In the genomic region with DNA sequence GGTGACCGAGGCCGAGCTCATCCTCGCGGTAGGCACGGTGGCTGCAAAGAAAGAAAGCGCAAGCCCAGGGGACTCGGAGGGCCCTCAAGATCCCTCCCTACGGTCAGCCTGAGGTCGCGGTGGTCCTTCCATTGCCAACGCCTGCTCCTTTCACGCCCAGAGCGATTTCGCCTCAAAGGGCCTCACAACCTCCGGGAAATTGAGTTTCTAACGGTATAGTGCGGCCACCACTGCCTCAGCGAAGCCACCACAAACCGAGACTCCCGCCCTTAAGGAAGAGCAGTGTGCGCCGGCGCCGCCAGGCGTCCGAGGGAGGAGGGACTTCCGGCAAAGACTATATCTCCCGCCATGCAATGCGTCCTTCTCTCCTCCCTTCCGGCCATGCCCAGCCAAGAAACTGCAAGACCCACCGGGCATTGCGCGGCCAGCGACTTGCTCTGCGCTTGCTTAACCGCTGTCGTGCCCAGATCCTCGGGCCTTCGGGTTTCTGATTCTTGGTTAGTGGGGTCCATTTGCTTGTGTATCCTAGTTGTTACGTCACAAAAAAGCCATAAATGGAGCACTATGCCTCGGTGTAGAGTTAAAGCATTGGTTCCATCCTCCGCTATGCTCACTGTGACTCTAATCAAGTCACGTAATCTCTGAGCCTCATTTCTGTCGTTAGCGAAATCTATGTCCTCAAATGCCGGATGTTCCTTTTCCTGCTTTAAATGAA, we compare ENCODE assay signal across 8 cellular contexts. TPM values are rescaled to one million over a fixed set of nuclear protein-coding genes. Genes with fewer than 3 reads are reported as not detected.
DNase-seq lines count a peak whose midpoint lies in the region; TF ChIP-seq lines count a peak whose summit lies in the region.

A gene with protein sequence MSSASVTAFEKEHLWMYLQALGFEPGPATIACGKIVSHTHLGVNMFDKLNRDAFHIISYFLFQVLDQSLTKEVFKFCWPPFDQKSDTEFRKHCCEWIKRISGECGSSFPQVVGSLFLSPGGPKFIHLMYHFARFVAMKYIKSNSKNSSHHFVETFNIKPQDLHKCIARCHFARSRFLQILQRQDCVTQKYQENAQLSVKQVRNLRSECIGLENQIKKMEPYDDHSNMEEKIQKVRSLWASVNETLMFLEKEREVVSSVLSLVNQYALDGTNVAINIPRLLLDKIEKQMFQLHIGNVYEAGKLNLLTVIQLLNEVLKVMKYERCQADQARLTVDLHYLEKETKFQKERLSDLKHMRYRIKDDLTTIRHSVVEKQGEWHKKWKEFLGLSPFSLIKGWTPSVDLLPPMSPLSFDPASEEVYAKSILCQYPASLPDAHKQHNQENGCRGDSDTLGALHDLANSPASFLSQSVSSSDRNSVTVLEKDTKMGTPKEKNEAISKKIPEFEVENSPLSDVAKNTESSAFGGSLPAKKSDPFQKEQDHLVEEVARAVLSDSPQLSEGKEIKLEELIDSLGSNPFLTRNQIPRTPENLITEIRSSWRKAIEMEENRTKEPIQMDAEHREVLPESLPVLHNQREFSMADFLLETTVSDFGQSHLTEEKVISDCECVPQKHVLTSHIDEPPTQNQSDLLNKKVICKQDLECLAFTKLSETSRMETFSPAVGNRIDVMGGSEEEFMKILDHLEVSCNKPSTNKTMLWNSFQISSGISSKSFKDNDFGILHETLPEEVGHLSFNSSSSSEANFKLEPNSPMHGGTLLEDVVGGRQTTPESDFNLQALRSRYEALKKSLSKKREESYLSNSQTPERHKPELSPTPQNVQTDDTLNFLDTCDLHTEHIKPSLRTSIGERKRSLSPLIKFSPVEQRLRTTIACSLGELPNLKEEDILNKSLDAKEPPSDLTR (minus strand): TSS at position 274 of the 715 bp plus-strand sequence. CDS start 253 bp downstream, at position 21.

- peak within 1 kb of the TSS; percentile 49 for H2AFZ ChIP-seq in neuron (ENCODE audit: low read depth, low read length)

- peaks cover 4% of the 10 kb centered on the region for H3K4me1 ChIP-seq in neuron (ENCODE audit: insufficient read depth, low read length)
- peaks cover 0 to 20% (median 14%) of the 10 kb centered on the region in 5 donors for H3K4me1 ChIP-seq in subcutaneous abdominal adipose tissue (ENCODE audit: control insufficient read depth in 5 of 5, insufficient read depth in 5 of 5, low read length in 5 of 5)

- no peaks in the 10 kb centered on the region for H3K9me3 Mint-ChIP-seq in activated naive CD4-positive, alpha-beta T cell treated with anti-CD3 and anti-CD28 coated beads for 36 hours

- intact Hi-C loops in activated naive CD4-positive, alpha-beta T cell treated with anti-CD3 and anti-CD28 coated beads for 36 hours (cut with micrococcal nuclease) = loop anchor here (1.0 to 2.0 kb wide), 8 partner anchors 18 to 278 kb away; a partner anchor contains a TSS

- DNase-seq in GM06990 (ENCODE audit: extremely low read depth, insufficient read length) (peak; percentile 97), HFF-Myc (ENCODE audit: extremely low read depth, low read depth) (peak; percentile 93), NAMALWA (ENCODE audit: low spot score) (peak; percentile 96), SK-N-DZ (ENCODE audit: low spot score) (peak; percentile 91), foreskin melanocyte (peak; percentile 95)
- peak; percentile 97 for DNase-seq in activated naive CD4-positive, alpha-beta T cell treated with anti-CD3 and anti-CD28 coated beads for 36 hours

- H3K36me3 ChIP-seq in GM06990 (ENCODE audit: control insufficient read depth, insufficient read depth, low read length) (peaks cover 1% of the 10 kb centered on the region), neuron (ENCODE audit: insufficient read depth, low read length) (peaks cover 8% of the 10 kb centered on the region), subcutaneous abdominal adipose tissue (ENCODE audit: control insufficient read depth in 5 of 5, insufficient read depth in 5 of 5, low read length in 5 of 5) (peaks cover 0 to 4% (median 0%) of the 10 kb centered on the region in 5 donors)

- no peaks in the 10 kb centered on the region for H3K27me3 Mint-ChIP-seq in activated naive CD4-positive, alpha-beta T cell treated with anti-CD3 and anti-CD28 coated beads for 36 hours (ENCODE audit: low read depth)

- H3K4me3 Mint-ChIP-seq in activated naive CD4-positive, alpha-beta T cell treated with anti-CD3 and anti-CD28 coated beads for 36 hours = peak within 1 kb of the TSS; percentile 94

- H3K27ac ChIP-seq in subcutaneous abdominal adipose tissue (ENCODE audit: low read depth, low read length) = peak within 1 kb of the TSS; percentile 78

- CTCF ChIA-PET in activated naive CD4-positive, alpha-beta T cell treated with anti-CD3 and anti-CD28 coated beads for 36 hours (lab: Charles Lee) = interaction anchor here (1.9 kb wide), 1 partner anchor 71 kb away, joined by 8 read pairs; no protein-coding TSS in a partner anchor

- H3K4me3 ChIP-seq in GM06990 (replicated peaks; ENCODE audit: low read depth, low read length) = peak within 1 kb of the TSS; percentile 73
- peak within 1 kb of the TSS; percentile 98 for H3K4me3 ChIP-seq in HFF-Myc (replicated peaks; ENCODE audit: low read depth, low read length)
- H3K4me3 ChIP-seq in neuron (ENCODE audit: low read length) = peak within 1 kb of the TSS; percentile 71
- peak within 1 kb of the TSS; percentile 78 to 95 (median 91) for H3K4me3 ChIP-seq in subcutaneous abdominal adipose tissue (ENCODE audit: low read depth in 1 of 5, low read length in 5 of 5)

- H3K27me3 ChIP-seq in GM06990 (replicated peaks; ENCODE audit: control insufficient read depth, insufficient read depth, low read length) (no peaks in the 10 kb centered on the region), neuron (ENCODE audit: insufficient read depth, low read length) (no peaks in the 10 kb centered on the region), subcutaneous abdominal adipose tissue (ENCODE audit: control insufficient read depth in 5 of 5, insufficient read depth in 4 of 5, low read length in 5 of 5) (no peaks in the 10 kb centered on the region)

- H3K27ac Mint-ChIP-seq in activated naive CD4-positive, alpha-beta T cell treated with anti-CD3 and anti-CD28 coated beads for 36 hours = peak within 1 kb of the TSS; percentile 93

- TF ChIP-seq CTCF in GM06990 (IDR thresholded peaks at IDR 0.05; ENCODE audit: insufficient read depth, low read length, poor library complexity, severe bottlenecking) (peak; percentile 8), HFF-Myc (IDR thresholded peaks at IDR 0.05; ENCODE audit: low read depth, low read length, missing control alignments) (peak; percentile 35)

- H3K36me3 Mint-ChIP-seq in activated naive CD4-positive, alpha-beta T cell treated with anti-CD3 and anti-CD28 coated beads for 36 hours (ENCODE audit: low read depth) = peaks cover 15% of the 10 kb centered on the region

- H3K4me1 Mint-ChIP-seq in activated naive CD4-positive, alpha-beta T cell treated with anti-CD3 and anti-CD28 coated beads for 36 hours (ENCODE audit: low read depth) = peaks cover 22% of the 10 kb centered on the region

- H3K9ac ChIP-seq in subcutaneous abdominal adipose tissue (ENCODE audit: low read length in 5 of 5) = peak within 1 kb of the TSS; percentile 40 to 94 (median 89)

- H3K9me3 ChIP-seq in neuron (ENCODE audit: low read length) = no peaks in the 10 kb centered on the region
- no peaks in the 10 kb centered on the region for H3K9me3 ChIP-seq in subcutaneous abdominal adipose tissue (ENCODE audit: control insufficient read depth in 5 of 5, low read length in 5 of 5)

RNA-seq across cellular contexts. Expression of the gene that starts here (rescaled TPM):
- polyA plus RNA-seq in SK-N-DZ (2014; cell fraction: cytosol; rRNA removed) = 15.3 and 18.8 TPM in 2 replicates
- polyA plus RNA-seq in SK-N-DZ (2014; cell fraction: nucleus; rRNA removed) = 15.4 and 16.4 TPM in 2 replicates
- total RNA-seq in activated naive CD4-positive, alpha-beta T cell treated with anti-CD3 and anti-CD28 coated beads for 36 hours = 10 to 100 TPM; 23.6 to 24.1 TPM

Comparison
In these comparisons a context has a peak if more than half of its experiments do, and no peak if none do; other contexts are left out.
1. Peak in every context shown above with its lines: DNase-seq, H3K4me3 ChIP-seq and H3K27ac ChIP-seq.